ENCODE assay signal across 27 cellular contexts in the genomic region with DNA sequence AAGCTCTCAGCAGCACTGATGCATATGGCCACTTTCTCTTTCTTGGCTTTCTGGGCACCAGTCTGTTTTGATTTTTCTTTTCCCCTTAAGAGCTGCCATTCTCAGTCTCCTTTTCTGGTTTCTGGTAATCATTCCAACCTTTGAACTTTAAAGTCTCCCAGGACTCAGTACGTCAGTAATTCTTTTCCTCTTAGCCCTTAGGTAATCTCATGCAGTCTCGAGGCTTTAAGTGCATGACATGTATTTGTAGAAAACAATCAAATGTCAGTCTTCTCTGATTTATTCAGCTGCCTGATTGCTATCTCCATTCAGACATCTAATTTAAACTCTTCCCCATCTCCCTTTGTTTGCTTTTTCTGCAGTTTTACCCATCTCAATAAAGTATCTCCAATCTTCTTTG.
"Had no signal": no experiment of that assay in that cellular context is flagged by ENCODE, and none has a peak within 500 bp of the region (broad histone marks: within the 10 kb centered on the region; RNA-seq: fewer than 3 reads in every experiment).

No MANE protein-coding gene starts in this region.

- H3K27me3 Mint-ChIP-seq: activated CD4-positive, alpha-beta memory T cell treated with anti-CD3 and anti-CD28 coated beads, Interleukin-2, amount 10 ng/mL, durations not matched to agents 7 days and 5 days; activated CD4-positive, alpha-beta T cell treated with anti-CD3 and anti-CD28 coated beads for 36 hours; activated CD4-positive, alpha-beta T cell treated with anti-CD3 and anti-CD28 coated beads, Interleukin-2, amount 10 ng/mL, durations not matched to agents 24 days and 14 days; activated naive CD4-positive, alpha-beta T cell treated with anti-CD3 and anti-CD28 coated beads, Interleukin-2, amount 10 ng/mL, durations not matched to agents 7 days and 5 days; activated naive CD8-positive, alpha-beta T cell treated with anti-CD3 and anti-CD28 coated beads, Interleukin-2, amount 10 ng/mL, durations not matched to agents 7 days and 5 days; activated T-cell treated with anti-CD3 and anti-CD28 coated beads, Interleukin-2, amount 50 U/mL, for 24 hours; brain; central memory CD8-positive, alpha-beta T cell; dendritic cell treated with granulocyte-macrophage colony-stimulating factor and Interleukin-4, amounts not matched to agents 40 ng/mL and 50 ng/mL, for 4 days had no signal

- H3K36me3 Mint-ChIP-seq: activated naive CD4-positive, alpha-beta T cell treated with anti-CD3 and anti-CD28 coated beads, Interleukin-2, amount 10 ng/mL, durations not matched to agents 7 days and 5 days; activated naive CD4-positive, alpha-beta T cell treated with anti-CD3 and anti-CD28 coated beads, Interleukin-2, amount 50 U/mL, for 72 hours; activated naive CD8-positive, alpha-beta T cell treated with anti-CD3 and anti-CD28 coated beads, Interleukin-2, amount 10 ng/mL, durations not matched to agents 7 days and 5 days; brain had no signal

- H3K9me3 Mint-ChIP-seq: activated CD4-positive, alpha-beta T cell treated with anti-CD3 and anti-CD28 coated beads, Interleukin-2, amount 10 ng/mL, durations not matched to agents 24 days and 14 days; activated naive CD4-positive, alpha-beta T cell treated with anti-CD3 and anti-CD28 coated beads, Interleukin-2, amount 10 ng/mL, durations not matched to agents 7 days and 5 days; activated naive CD4-positive, alpha-beta T cell treated with anti-CD3 and anti-CD28 coated beads, Interleukin-2, amount 50 U/mL, for 72 hours; activated naive CD8-positive, alpha-beta T cell treated with anti-CD3 and anti-CD28 coated beads, Interleukin-2, amount 10 ng/mL, durations not matched to agents 7 days and 5 days; activated T-cell treated with anti-CD3 and anti-CD28 coated beads, Interleukin-2, amount 50 U/mL, for 24 hours; activated T-cell treated with anti-CD3 and anti-CD28 coated beads, Interleukin-2, amount 50 U/mL, for 72 hours; brain; central memory CD8-positive, alpha-beta T cell; dendritic cell treated with granulocyte-macrophage colony-stimulating factor and Interleukin-4, amounts not matched to agents 40 ng/mL and 50 ng/mL, for 4 days had no signal

- H3K27ac Mint-ChIP-seq: activated CD4-positive, alpha-beta memory T cell treated with anti-CD3 and anti-CD28 coated beads, Interleukin-2, amount 10 ng/mL, durations not matched to agents 7 days and 5 days; activated CD4-positive, alpha-beta T cell treated with anti-CD3 and anti-CD28 coated beads for 36 hours; activated CD4-positive, alpha-beta T cell treated with anti-CD3 and anti-CD28 coated beads, Interleukin-2, amount 10 ng/mL, durations not matched to agents 24 days and 14 days; activated naive CD4-positive, alpha-beta T cell treated with anti-CD3 and anti-CD28 coated beads, Interleukin-2, amount 10 ng/mL, durations not matched to agents 7 days and 5 days; activated naive CD4-positive, alpha-beta T cell treated with anti-CD3 and anti-CD28 coated beads, Interleukin-2, amount 50 U/mL, for 72 hours; activated naive CD8-positive, alpha-beta T cell treated with anti-CD3 and anti-CD28 coated beads, Interleukin-2, amount 10 ng/mL, durations not matched to agents 7 days and 5 days; activated T-cell treated with anti-CD3 and anti-CD28 coated beads, Interleukin-2, amount 50 U/mL, for 24 hours; activated T-cell treated with anti-CD3 and anti-CD28 coated beads, Interleukin-2, amount 50 U/mL, for 72 hours; brain; dendritic cell treated with granulocyte-macrophage colony-stimulating factor and Interleukin-4, amounts not matched to agents 40 ng/mL and 50 ng/mL, for 4 days had no signal

- H3K27me3 ChIP-seq: ascending aorta, breast epithelium, dorsolateral prefrontal cortex, foreskin keratinocyte, gastrocnemius medialis, heart right ventricle had no signal

- DNase-seq: activated CD4-positive, alpha-beta memory T cell treated with anti-CD3 and anti-CD28 coated beads, Interleukin-2, amount 10 ng/mL, durations not matched to agents 7 days and 5 days; activated CD4-positive, alpha-beta T cell treated with anti-CD3 and anti-CD28 coated beads for 36 hours; activated CD4-positive, alpha-beta T cell treated with anti-CD3 and anti-CD28 coated beads, Interleukin-2, amount 10 ng/mL, durations not matched to agents 24 days and 14 days; activated CD4-positive, alpha-beta T cell treated with anti-CD3 and anti-CD28 coated beads, Interleukin-2, amount 50 U/mL, for 4 hours; activated CD4-positive, CD25-positive, alpha-beta regulatory T cell; activated CD4-positive, CD25-positive, alpha-beta regulatory T cell treated with anti-CD3 and anti-CD28 coated beads, Interleukin-2, amount 50 U/mL, for 72 hours; activated CD8-positive, alpha-beta memory T cell treated with anti-CD3 and anti-CD28 coated beads, Interleukin-2, amount 50 U/mL, for 48 hours; activated gamma-delta T cell; activated naive CD4-positive, alpha-beta T cell; activated naive CD4-positive, alpha-beta T cell treated with anti-CD3 and anti-CD28 coated beads, Interleukin-2, amount 10 ng/mL, durations not matched to agents 7 days and 5 days; activated naive CD8-positive, alpha-beta T cell treated with anti-CD3 and anti-CD28 coated beads, Interleukin-2, amount 10 ng/mL, durations not matched to agents 7 days and 5 days; activated T-cell treated with anti-CD3 and anti-CD28 coated beads for 4 hours; activated T-cell treated with anti-CD3 and anti-CD28 coated beads, Interleukin-2, amount 50 U/mL, for 24 hours; activated T-cell treated with anti-CD3 and anti-CD28 coated beads, Interleukin-2, amount 50 U/mL, for 72 hours; dorsolateral prefrontal cortex; effector memory CD4-positive, alpha-beta T cell; foreskin keratinocyte; gastrocnemius medialis; heart right ventricle; T-helper 2 cell had no signal

- H3K36me3 ChIP-seq: ascending aorta, breast epithelium, gastrocnemius medialis, heart right ventricle had no signal

- H3K4me3 ChIP-seq: ascending aorta, breast epithelium, coronary artery, dorsolateral prefrontal cortex, gastrocnemius medialis, heart right ventricle had no signal

- ATAC-seq: activated CD4-positive, alpha-beta T cell treated with anti-CD3 and anti-CD28 coated beads for 36 hours; activated naive CD4-positive, alpha-beta T cell treated with anti-CD3 and anti-CD28 coated beads, Interleukin-2, amount 50 U/mL, for 72 hours; activated T-cell treated with anti-CD3 and anti-CD28 coated beads, Interleukin-2, amount 50 U/mL, for 72 hours; foreskin keratinocyte; gastrocnemius medialis; heart right ventricle had no signal

- H3K4me3 Mint-ChIP-seq: activated CD4-positive, alpha-beta memory T cell treated with anti-CD3 and anti-CD28 coated beads, Interleukin-2, amount 10 ng/mL, durations not matched to agents 7 days and 5 days; activated CD4-positive, alpha-beta T cell treated with anti-CD3 and anti-CD28 coated beads for 36 hours; activated CD4-positive, alpha-beta T cell treated with anti-CD3 and anti-CD28 coated beads, Interleukin-2, amount 10 ng/mL, durations not matched to agents 24 days and 14 days; activated naive CD4-positive, alpha-beta T cell treated with anti-CD3 and anti-CD28 coated beads, Interleukin-2, amount 10 ng/mL, durations not matched to agents 7 days and 5 days; activated naive CD8-positive, alpha-beta T cell treated with anti-CD3 and anti-CD28 coated beads, Interleukin-2, amount 10 ng/mL, durations not matched to agents 7 days and 5 days; activated T-cell treated with anti-CD3 and anti-CD28 coated beads, Interleukin-2, amount 50 U/mL, for 24 hours; activated T-cell treated with anti-CD3 and anti-CD28 coated beads, Interleukin-2, amount 50 U/mL, for 72 hours; brain; central memory CD8-positive, alpha-beta T cell; dendritic cell treated with granulocyte-macrophage colony-stimulating factor and Interleukin-4, amounts not matched to agents 40 ng/mL and 50 ng/mL, for 4 days had no signal

- H3K4me1 ChIP-seq: breast epithelium, foreskin keratinocyte, gastrocnemius medialis, heart right ventricle had no signal

- H3K9me3 ChIP-seq: ascending aorta, breast epithelium, gastrocnemius medialis had no signal

- H3K4me1 Mint-ChIP-seq: activated CD4-positive, alpha-beta memory T cell treated with anti-CD3 and anti-CD28 coated beads, Interleukin-2, amount 10 ng/mL, durations not matched to agents 7 days and 5 days; activated CD4-positive, alpha-beta T cell treated with anti-CD3 and anti-CD28 coated beads for 36 hours; activated CD4-positive, alpha-beta T cell treated with anti-CD3 and anti-CD28 coated beads, Interleukin-2, amount 10 ng/mL, durations not matched to agents 24 days and 14 days; activated naive CD4-positive, alpha-beta T cell treated with anti-CD3 and anti-CD28 coated beads, Interleukin-2, amount 10 ng/mL, durations not matched to agents 7 days and 5 days; activated naive CD8-positive, alpha-beta T cell treated with anti-CD3 and anti-CD28 coated beads, Interleukin-2, amount 10 ng/mL, durations not matched to agents 7 days and 5 days; brain; central memory CD8-positive, alpha-beta T cell had no signal

- H3K27ac ChIP-seq: ascending aorta, breast epithelium, coronary artery, dorsolateral prefrontal cortex, foreskin keratinocyte, gastrocnemius medialis, heart right ventricle had no signal
